1 cellular context compared by ENCODE assay signal in genomic region chr6:157822221-157823000, GRCh38.
TF ChIP-seq lines count a peak whose summit lies in the region.

No MANE protein-coding gene starts in this region.

TF ChIP-seq in GM12878, 131 proteins besides CTCF, POLR2A, EP300 and RAD21 (continued from another document):
- TF ChIP-seq CEBPZ (IDR thresholded peaks at IDR 0.05; ENCODE audit: low read depth, low read length): no peak
- TF ChIP-seq POLR2AphosphoS2 (IDR thresholded peaks at IDR 0.05; ENCODE audit: low read depth, low read length): no peak
- no peak for TF ChIP-seq RFX5 (IDR thresholded peaks at IDR 0.05; ENCODE audit: low read depth, low read length)
- TF ChIP-seq GATAD2B (conservative IDR thresholded peaks at IDR 0.05; ENCODE audit: low read depth): peak; percentile 36; the same call in 1 of the 2 replicates
- TF ChIP-seq EZH2 (IDR thresholded peaks at IDR 0.05; ENCODE audit: borderline replicate concordance, control insufficient read depth, low read depth, low read length): 0 out of 2 replicates have a peak, but pooled peaks have one; percentile 9
- TF ChIP-seq CREM (IDR thresholded peaks at IDR 0.05; ENCODE audit: low read depth): no peak
- TF ChIP-seq ZBTB4 (CRISPR knock-in tag; IDR thresholded peaks at IDR 0.05): no peak
- TF ChIP-seq MXI1 (IDR thresholded peaks at IDR 0.05; ENCODE audit: low read depth, low read length): no peak
- no peak for TF ChIP-seq NFIC (IDR thresholded peaks at IDR 0.05; ENCODE audit: low read depth, low read length)
- no peak for TF ChIP-seq ZBED1 (IDR thresholded peaks at IDR 0.05; ENCODE audit: borderline replicate concordance)
- TF ChIP-seq RELA (IDR thresholded peaks at IDR 0.05; ENCODE audit: borderline replicate concordance, partially characterized antibody): no peak
- TF ChIP-seq ZNF207 (IDR thresholded peaks at IDR 0.05; ENCODE audit: borderline replicate concordance): no peak
- peak; percentile 96 for TF ChIP-seq SUZ12 (IDR thresholded peaks at IDR 0.05; ENCODE audit: unreplicated experiment)
- TF ChIP-seq ZNF592 (IDR thresholded peaks at IDR 0.05): no peak
- TF ChIP-seq ASH2L (IDR thresholded peaks at IDR 0.05; ENCODE audit: borderline replicate concordance, low read depth): no peak
TF ChIP-seq in GM12878: peak in this region for 4.
